In genomic region chr6:170583736-170584180, GRCh38 we compare ENCODE assay signal across 8 cellular contexts. TPM values are rescaled to one million over a fixed set of nuclear protein-coding genes. Genes with fewer than 3 reads are reported as not detected.
DNase-seq lines count a peak whose midpoint lies in the region; ATAC-seq and TF ChIP-seq lines count a peak whose summit lies in the region.

No MANE protein-coding gene starts in this region.

- H3K4me3 Mint-ChIP-seq in T-helper 17 cell = peak overlapping the region; percentile 95

- peak overlapping the region; percentile 64 for H3K4me3 ChIP-seq in AG09309 (ENCODE audit: control insufficient read depth, low read depth, low read length)
- H3K4me3 ChIP-seq in gastroesophageal sphincter = peak overlapping the region; percentile 75 to 77
- peak overlapping the region; percentile 73 to 99 (median 89) for H3K4me3 ChIP-seq in skin epidermis

- H3K9me3 ChIP-seq in T-helper 17 cell (ENCODE audit: control insufficient read depth, low read length, poor library complexity, severe bottlenecking) (no peaks in the 10 kb centered on the region), gastroesophageal sphincter (no peaks in the 10 kb centered on the region)

- peaks cover 4% of the 10 kb centered on the region for H3K36me3 Mint-ChIP-seq in T-helper 17 cell (ENCODE audit: low read depth)

- WGBS in gastroesophageal sphincter (ENCODE audit: low coverage in 1 of 2), 2 donors = 1 to 3% methylated on average over 7 to 12 of the region's 12 CpGs

- peak overlapping the region; percentile 97 for H3K27ac Mint-ChIP-seq in T-helper 17 cell

- H3K27ac ChIP-seq in gastroesophageal sphincter (peak overlapping the region; percentile 43 to 95 (median 91)), skin epidermis (peak overlapping the region; percentile 71 to 97 (median 93))

- TF ChIP-seq EP300 in gastroesophageal sphincter (IDR thresholded peaks at IDR 0.05) = no peak

- no peak for TF ChIP-seq POLR2A in gastroesophageal sphincter (IDR thresholded peaks at IDR 0.05)

- ATAC-seq in T-helper 17 cell (peak; percentile 2), gastroesophageal sphincter (no peak)
- ATAC-seq in activated CD4-positive, CD25-positive, alpha-beta regulatory T cell treated with anti-CD3 and anti-CD28 coated beads, Interleukin-2, amount 50 U/mL, for 24 hours = no peak

- H3K4me1 Mint-ChIP-seq in T-helper 17 cell = peaks cover 19% of the 10 kb centered on the region

- peak; percentile 5 for TF ChIP-seq CTCF in AG09309 (IDR thresholded peaks at IDR 0.05; ENCODE audit: control insufficient read depth, insufficient read depth, low read depth, low read length, missing control alignments)
- TF ChIP-seq CTCF in GM20000 (IDR thresholded peaks at IDR 0.05; ENCODE audit: extremely low read depth, missing control alignments) = no peak
- no peak for TF ChIP-seq CTCF in gastroesophageal sphincter (IDR thresholded peaks at IDR 0.05)

- peaks cover 0 to 43% of the 10 kb centered on the region in 2 donors for H3K36me3 ChIP-seq in gastroesophageal sphincter

- no peaks in the 10 kb centered on the region for H3K27me3 Mint-ChIP-seq in T-helper 17 cell

- H3K27me3 ChIP-seq in gastroesophageal sphincter = no peaks in the 10 kb centered on the region

- peaks cover 3 to 20% (median 9%) of the 10 kb centered on the region in 3 donors for H3K4me1 ChIP-seq in gastroesophageal sphincter

- no peak for DNase-seq in AG09309 (ENCODE audit: low read depth)
- DNase-seq in GM20000 (ENCODE audit: low spot score) = peak; percentile 19
- DNase-seq in T-helper 17 cell = no peak
- DNase-seq in pons (ENCODE audit: low spot score) = no peak
- DNase-seq in DMS53 (lab: John Stamatoyannopoulos, UW) = no peak

RNA-seq across cellular contexts. Expression of gene PDCD2, which starts 0.7 kb away (rescaled TPM):
- total RNA-seq in T-helper 17 cell (10 to 100 TPM; 48.2 to 49.5 TPM), gastroesophageal sphincter (10 to 100 TPM; 52.0 to 59.3 (median 56.1) TPM)

RNA-seq across cellular contexts. Expression of gene TBP, which starts 29.6 kb away (rescaled TPM):
- total RNA-seq in T-helper 17 cell = 10 to 100 TPM; 14.0 to 14.4 TPM
- 10 to 100 TPM; 12.1 to 21.8 (median 14.8) TPM for total RNA-seq in gastroesophageal sphincter

RNA-seq across cellular contexts. Expression of gene PSMB1, which starts 30.7 kb away (rescaled TPM):
- 10 to 100 TPM; 88.0 to 98.7 TPM for total RNA-seq in T-helper 17 cell
- 100 to 1,000 TPM; 213 to 271 (median 237) TPM for total RNA-seq in gastroesophageal sphincter
